Comparison of ENCODE assay signal across 19 cellular contexts in the genomic region with DNA sequence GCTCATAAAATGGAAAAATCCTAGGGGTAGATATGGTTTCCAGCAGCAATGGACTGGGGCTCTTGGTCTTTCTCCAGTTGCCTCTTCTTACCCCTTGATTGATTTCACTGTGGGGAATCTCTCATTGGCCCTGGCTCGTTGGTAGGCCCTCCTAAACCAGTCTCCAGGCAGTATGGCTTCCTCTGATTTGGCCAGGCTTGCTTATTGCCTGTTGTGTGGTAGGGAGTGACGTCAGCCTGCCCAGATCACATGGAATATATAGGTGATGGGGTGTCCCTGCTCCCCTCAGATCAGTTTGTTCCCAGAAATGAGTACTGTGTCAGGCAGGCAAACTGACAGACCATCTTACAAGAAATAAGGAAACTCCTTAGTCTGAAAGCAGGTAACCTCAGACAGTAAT. TPM values are rescaled to one million over a fixed set of nuclear protein-coding genes. Genes with fewer than 3 reads are reported as not detected.
DNase-seq lines count a peak whose midpoint lies in the region; ATAC-seq and TF ChIP-seq lines count a peak whose summit lies in the region.
"Had no signal": no experiment of that assay in that cellular context is flagged by ENCODE, and none has a peak within 500 bp of the region (broad histone marks: within the 10 kb centered on the region; RNA-seq: fewer than 3 reads in every experiment).

No MANE protein-coding gene starts in this region.

- no peak for ATAC-seq in omental fat pad (ENCODE audit: low FRiP score)
- ATAC-seq: GM23338 had no signal

- H3K4me1 Mint-ChIP-seq in brain (peaks cover 20% of the 10 kb centered on the region), neural progenitor cell (peaks cover 14% of the 10 kb centered on the region)

- H3K36me3 Mint-ChIP-seq in brain (peaks cover 5% of the 10 kb centered on the region), neural progenitor cell (no peaks in the 10 kb centered on the region)
- H3K36me3 Mint-ChIP-seq: CD4-positive, alpha-beta memory T cell had no signal

- no peak for DNase-seq in neural progenitor cell (ENCODE audit: low spot score)
- DNase-seq in omental fat pad (ENCODE audit: low spot score) = no peak
- no peak for DNase-seq in NCI-H2107 (lab: John Stamatoyannopoulos, UW)
- no peak for DNase-seq in uterus
- DNase-seq: C1 segment of cervical spinal cord; Calu3; CD4-positive, alpha-beta memory T cell; COR-L47; DMS53; DMS79 treated with DMSO at 0.1 percent for 48 hours; GF-D8 had no signal

- H3K9me3 ChIP-seq in HEK293 (ENCODE audit: control insufficient read depth, insufficient read depth, low read depth, low read length) = peaks cover 6% of the 10 kb centered on the region
- no peaks in the 10 kb centered on the region for H3K9me3 ChIP-seq in neural progenitor cell (ENCODE audit: low read depth)
- no peaks in the 10 kb centered on the region for H3K9me3 ChIP-seq in uterus
- H3K9me3 ChIP-seq: HAP-1 had no signal

- H3K4me3 Mint-ChIP-seq in brain = peak overlapping the region in 4 of 5 experiments; percentile 30 to 88 (median 58)
- peak overlapping the region; percentile 60 for H3K4me3 Mint-ChIP-seq in neural progenitor cell
- H3K4me3 Mint-ChIP-seq: CD4-positive, alpha-beta memory T cell had no signal

- H3K27ac ChIP-seq in HEK293 (ENCODE audit: extremely low read depth, low read depth, low read length) (no peak overlapping the region), neural progenitor cell (no peak overlapping the region), uterus (no peak overlapping the region)

- CTCF ChIA-PET in HEK293 (lab: Yijun Ruan, JAX) = interaction anchor here (0.6 to 3.1 kb wide), 6 partner anchors 8 to 386 kb away, joined by 3 to 25 read pairs (median 4); a partner anchor contains a TSS

- H4K20me1 ChIP-seq in neural progenitor cell (ENCODE audit: low read depth) = no peaks in the 10 kb centered on the region

- H3K9ac ChIP-seq in neural progenitor cell = no peak overlapping the region

- TF ChIP-seq POLR2A in uterus (IDR thresholded peaks at IDR 0.05) = no peak

- no peak overlapping the region for H3K4me2 ChIP-seq in neural progenitor cell
- H3K4me2 ChIP-seq: GM23338 had no signal

- H3K79me2 ChIP-seq in neural progenitor cell (ENCODE audit: low read depth) = no peaks in the 10 kb centered on the region

- H3K9me3 Mint-ChIP-seq in brain (peaks cover 0 to 6% (median 2%) of the 10 kb centered on the region in 5 experiments), neural progenitor cell (peaks cover 9% of the 10 kb centered on the region)

- H2AFZ ChIP-seq in neural progenitor cell (replicated peaks) = no peak overlapping the region
- H2AFZ ChIP-seq: GM23338 had no signal

- TF ChIP-seq CTCF in HEK293 (tag by site-specific recombination; IDR thresholded peaks at IDR 0.05) = no peak
- no peak for TF ChIP-seq CTCF in brain (conservative IDR thresholded peaks at IDR 0.05)
- no peak for TF ChIP-seq CTCF in neural progenitor cell (IDR thresholded peaks at IDR 0.05)
- no peak for TF ChIP-seq CTCF in omental fat pad (IDR thresholded peaks at IDR 0.05)
- no peak for TF ChIP-seq CTCF in uterus (IDR thresholded peaks at IDR 0.05)

- peaks cover 0 to 9% of the 10 kb centered on the region in 2 experiments; a peak in 1 of 3 replicates for H3K36me3 ChIP-seq in HEK293 (ENCODE audit: control insufficient read depth in 2 of 2, insufficient read depth in 1 of 2, low read length in 2 of 2)
- no peaks in the 10 kb centered on the region for H3K36me3 ChIP-seq in neural progenitor cell
- no peaks in the 10 kb centered on the region for H3K36me3 ChIP-seq in uterus
- H3K36me3 ChIP-seq: HAP-1 had no signal

- peaks cover 10% of the 10 kb centered on the region for H3K4me1 ChIP-seq in HEK293 (ENCODE audit: control insufficient read depth, insufficient read depth, low read length)
- peaks cover 3% of the 10 kb centered on the region for H3K4me1 ChIP-seq in neural progenitor cell
- peaks cover 0 to 7% of the 10 kb centered on the region in 2 donors for H3K4me1 ChIP-seq in uterus

- peaks cover 28% of the 10 kb centered on the region for H3F3A ChIP-seq in neural progenitor cell (ENCODE audit: low read depth)

- H3K27ac Mint-ChIP-seq in brain = no peak overlapping the region
- no peak overlapping the region for H3K27ac Mint-ChIP-seq in neural progenitor cell
- H3K27ac Mint-ChIP-seq: GM23338 had no signal

- POLR2A ChIA-PET in HEK293 (lab: Yijun Ruan, JAX) = interaction anchor here (0.7 to 1.0 kb wide), 3 partner anchors 8 to 21 kb away, joined by 3 to 5 read pairs (median 5); no protein-coding TSS in a partner anchor

- H3K27me3 ChIP-seq in neural progenitor cell = peaks cover 75% of the 10 kb centered on the region
- H3K27me3 ChIP-seq in uterus = peaks cover 14 to 15% of the 10 kb centered on the region in 2 donors

- H3K4me3 ChIP-seq in HEK293 (ENCODE audit: low read depth, low read length) = no peak overlapping the region
- H3K4me3 ChIP-seq in neural progenitor cell = no peak overlapping the region
- H3K4me3 ChIP-seq in uterus = no peak overlapping the region
- H3K4me3 ChIP-seq: GM23338, HAP-1 had no signal

- intact Hi-C loops in uterus (cut with DNase I; ENCODE audit: low total_unique reads) = no loop called here

- H3K27me3 Mint-ChIP-seq in brain (peaks cover 41% of the 10 kb centered on the region), neural progenitor cell (ENCODE audit: insufficient read depth, low read depth) (peaks cover 62% of the 10 kb centered on the region)

TF ChIP-seq in HEK293, 187 proteins besides CTCF, POLR2A, EP300 and RAD21:
- TF ChIP-seq ZNF747 (tag by site-specific recombination; IDR thresholded peaks at IDR 0.05) (no peak), SP2 (tag by site-specific recombination; IDR thresholded peaks at IDR 0.05) (peak; percentile 21; the same call in 1 of the 2 replicates), ZNF266 (tag by site-specific recombination; IDR thresholded peaks at IDR 0.05; ENCODE audit: low read depth) (no peak), MZF1 (tag by site-specific recombination; IDR thresholded peaks at IDR 0.05; ENCODE audit: borderline replicate concordance) (no peak), ZNF530 (tag by site-specific recombination; IDR thresholded peaks at IDR 0.05; ENCODE audit: low read depth) (no peak)
- TF ChIP-seq, protein P1, sequence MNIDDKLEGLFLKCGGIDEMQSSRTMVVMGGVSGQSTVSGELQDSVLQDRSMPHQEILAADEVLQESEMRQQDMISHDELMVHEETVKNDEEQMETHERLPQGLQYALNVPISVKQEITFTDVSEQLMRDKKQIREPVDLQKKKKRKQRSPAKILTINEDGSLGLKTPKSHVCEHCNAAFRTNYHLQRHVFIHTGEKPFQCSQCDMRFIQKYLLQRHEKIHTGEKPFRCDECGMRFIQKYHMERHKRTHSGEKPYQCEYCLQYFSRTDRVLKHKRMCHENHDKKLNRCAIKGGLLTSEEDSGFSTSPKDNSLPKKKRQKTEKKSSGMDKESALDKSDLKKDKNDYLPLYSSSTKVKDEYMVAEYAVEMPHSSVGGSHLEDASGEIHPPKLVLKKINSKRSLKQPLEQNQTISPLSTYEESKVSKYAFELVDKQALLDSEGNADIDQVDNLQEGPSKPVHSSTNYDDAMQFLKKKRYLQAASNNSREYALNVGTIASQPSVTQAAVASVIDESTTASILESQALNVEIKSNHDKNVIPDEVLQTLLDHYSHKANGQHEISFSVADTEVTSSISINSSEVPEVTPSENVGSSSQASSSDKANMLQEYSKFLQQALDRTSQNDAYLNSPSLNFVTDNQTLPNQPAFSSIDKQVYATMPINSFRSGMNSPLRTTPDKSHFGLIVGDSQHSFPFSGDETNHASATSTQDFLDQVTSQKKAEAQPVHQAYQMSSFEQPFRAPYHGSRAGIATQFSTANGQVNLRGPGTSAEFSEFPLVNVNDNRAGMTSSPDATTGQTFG (tag by site-specific recombination; IDR thresholded peaks at IDR 0.05; ENCODE audit: borderline replicate concordance) = no peak

RNA-seq across cellular contexts. Expression of a gene that starts 5.7 kb away (rescaled TPM):
- polyA plus RNA-seq in brain (ENCODE audit: insufficient read depth, low read depth, low replicate concordance) = 4.3 TPM
- 0.73 and 6.2 TPM in 2 replicates for total RNA-seq in neural progenitor cell (ENCODE audit: low replicate concordance)
- not detected for total RNA-seq in omental fat pad
- under 1 TPM in 1 of 4 donors, not detected in 3; 0.41 TPM for total RNA-seq in uterus
- total RNA-seq: A172; A673; Calu3; CD4-positive, alpha-beta memory T cell; H4 had no signal
- polyA plus RNA-seq: BJ; CD4-positive, alpha-beta memory T cell had no signal

RNA-seq across cellular contexts. Expression of a gene that starts 10.5 kb away (rescaled TPM):
- 57.3 TPM for polyA plus RNA-seq in brain (ENCODE audit: insufficient read depth, low read depth, low replicate concordance)
- total RNA-seq in neural progenitor cell (ENCODE audit: low replicate concordance) (0.37 and 2.8 TPM in 2 replicates), omental fat pad (under 1 TPM in 1 of 4 donors, not detected in 3; 0.24 TPM), uterus (under 1 TPM in 1 of 4 donors, not detected in 3; 0.41 TPM)
- total RNA-seq: A172 had no signal

RNA-seq across cellular contexts. Expression of a gene that starts 23.4 kb away (rescaled TPM):
- polyA plus RNA-seq in brain (ENCODE audit: insufficient read depth, low read depth, low replicate concordance) = 5.3 TPM
- total RNA-seq in neural progenitor cell (ENCODE audit: low replicate concordance) = 10.1 and 11.1 TPM in 2 replicates
- 1 to 10 TPM; 1.8 to 4.4 (median 2.3) TPM for total RNA-seq in omental fat pad
- 1 to 10 TPM in 3 of 4 donors, under 1 TPM in 1; 0.29 to 6.6 (median 5.1) TPM for total RNA-seq in uterus

RNA-seq across cellular contexts. Expression of a gene that starts 28.6 kb away (rescaled TPM):
- polyA plus RNA-seq in brain (ENCODE audit: insufficient read depth, low read depth, low replicate concordance) = 94.7 TPM
- total RNA-seq in neural progenitor cell (ENCODE audit: low replicate concordance) (39.9 and 79.3 TPM in 2 replicates), omental fat pad (10 to 100 TPM; 36.4 to 65.7 (median 50.3) TPM), uterus (10 to 100 TPM; 21.0 to 48.6 (median 28.5) TPM)

RNA-seq across cellular contexts. Expression of a gene that starts 30.7 kb away (rescaled TPM):
- 16.7 TPM for polyA plus RNA-seq in brain (ENCODE audit: insufficient read depth, low read depth, low replicate concordance)
- total RNA-seq in neural progenitor cell (ENCODE audit: low replicate concordance) (20.0 and 23.5 TPM in 2 replicates), omental fat pad (10 to 100 TPM in 2 of 4 donors, 1 to 10 TPM in 2; 6.2 to 13.6 (median 9.6) TPM), uterus (10 to 100 TPM in 2 of 4 donors, 1 to 10 TPM in 2; 3.8 to 15.5 (median 8.6) TPM)
